8 cellular contexts compared by ENCODE assay signal in genomic region chr12:6764011-6764828, GRCh38. TPM values are rescaled to one million over a fixed set of nuclear protein-coding genes. Genes with fewer than 3 reads are reported as not detected.
DNase-seq lines count a peak whose midpoint lies in the region; ATAC-seq and TF ChIP-seq lines count a peak whose summit lies in the region.

No MANE protein-coding gene starts in this region.

- H3K9me3 Mint-ChIP-seq in CD8-positive, alpha-beta memory T cell: no peaks in the 10 kb centered on the region
- no peaks in the 10 kb centered on the region for H3K9me3 Mint-ChIP-seq in endothelial cell (ENCODE audit: unreplicated experiment)

- H3K36me3 Mint-ChIP-seq in CD8-positive, alpha-beta memory T cell: peaks cover 0 to 2% (median 0%) of the 10 kb centered on the region in 3 donors
- H3K36me3 Mint-ChIP-seq in endothelial cell (ENCODE audit: low read depth, unreplicated experiment): peaks cover 18% of the 10 kb centered on the region

- no peaks in the 10 kb centered on the region for H3K27me3 ChIP-seq in CD8-positive, alpha-beta memory T cell (ENCODE audit: insufficient read depth, low read length, poor library complexity, severe bottlenecking)

- H3K27ac Mint-ChIP-seq in CD8-positive, alpha-beta memory T cell: peak overlapping the region in 4 of 8 donors; percentile 14 to 78 (median 54)
- H3K27ac Mint-ChIP-seq in endothelial cell (ENCODE audit: unreplicated experiment): peak overlapping the region; percentile 90

- peaks cover 21 to 27% of the 10 kb centered on the region in 2 donors for H3K27me3 Mint-ChIP-seq in CD8-positive, alpha-beta memory T cell
- H3K27me3 Mint-ChIP-seq in endothelial cell (ENCODE audit: unreplicated experiment): peaks cover 30% of the 10 kb centered on the region

- no peak for TF ChIP-seq CTCF in VCaP (conservative IDR thresholded peaks at IDR 0.05)
- TF ChIP-seq CTCF in endothelial cell (IDR thresholded peaks at IDR 0.05; ENCODE audit: unreplicated experiment): no peak

- H3K27ac ChIP-seq in CD8-positive, alpha-beta memory T cell (ENCODE audit: low read depth, low read length): peak overlapping the region; percentile 33
- peak overlapping the region; percentile 97 for H3K27ac ChIP-seq in VCaP

- peak overlapping the region; percentile 27 to 97 (median 63) for H3K4me3 Mint-ChIP-seq in CD8-positive, alpha-beta memory T cell
- H3K4me3 Mint-ChIP-seq in endothelial cell (ENCODE audit: unreplicated experiment): peak overlapping the region; percentile 87

- H3K36me3 ChIP-seq in CD8-positive, alpha-beta memory T cell (ENCODE audit: insufficient read depth, low read length): no peaks in the 10 kb centered on the region

- DNase-seq in CD8-positive, alpha-beta memory T cell: peak; percentile 50 to 72 (median 54)
- DNase-seq in GM19238 (ENCODE audit: insufficient read length, low spot score): peak; percentile 97
- DNase-seq in NCI-H2196 treated with DMSO at 0.1 percent for 48 hours (lab: John Stamatoyannopoulos, UW; ENCODE audit: unreplicated experiment): peak; percentile 91
- peak; percentile 80 for DNase-seq in endothelial cell (ENCODE audit: low spot score)
- DNase-seq in medulla oblongata (ENCODE audit: extremely low spot score): peak; percentile 97
- peak; percentile 98 for DNase-seq in stromal cell of bone marrow (ENCODE audit: low read depth)

- peaks cover 30% of the 10 kb centered on the region for H3K4me1 ChIP-seq in CD8-positive, alpha-beta memory T cell (ENCODE audit: insufficient read depth, low read length)

- peak; percentile 70 for ATAC-seq in HG03196 (IDR thresholded peaks at IDR 0.05; ENCODE audit: unreplicated experiment)

- H3K9me3 ChIP-seq in CD8-positive, alpha-beta memory T cell (ENCODE audit: low read length): no peaks in the 10 kb centered on the region

- CTCF ChIA-PET in CD8-positive, alpha-beta memory T cell (lab: Charles Lee): interaction anchor here (4.1 kb wide), 1 partner anchor 12 kb away, joined by 42 read pairs; no protein-coding TSS in a partner anchor

- POLR2A ChIA-PET in CD8-positive, alpha-beta memory T cell (lab: Charles Lee): no interaction called here

- no peak overlapping the region for H3K4me3 ChIP-seq in CD8-positive, alpha-beta memory T cell (ENCODE audit: low read length)

- H3K4me1 Mint-ChIP-seq in CD8-positive, alpha-beta memory T cell: peaks cover 32 to 45% (median 40%) of the 10 kb centered on the region in 3 donors
- peaks cover 48% of the 10 kb centered on the region for H3K4me1 Mint-ChIP-seq in endothelial cell (ENCODE audit: unreplicated experiment)

RNA-seq across cellular contexts. Expression of gene PTMS, which starts 1.9 kb away (rescaled TPM):
- 10 to 100 TPM; 75.3 to 87.2 TPM for total RNA-seq in CD8-positive, alpha-beta memory T cell
- polyA plus RNA-seq in CD8-positive, alpha-beta memory T cell: 10.9 TPM
- total RNA-seq in endothelial cell (ENCODE audit: unreplicated experiment): 864 TPM

RNA-seq across cellular contexts. Expression of gene LAG3, which starts 8.1 kb away (rescaled TPM):
- 100 to 1,000 TPM; 236 to 245 TPM for total RNA-seq in CD8-positive, alpha-beta memory T cell
- 37.3 TPM for polyA plus RNA-seq in CD8-positive, alpha-beta memory T cell
- 7.6 TPM for total RNA-seq in endothelial cell (ENCODE audit: unreplicated experiment)

RNA-seq across cellular contexts. Expression of gene MLF2, which starts 11.3 kb away (rescaled TPM):
- 100 to 1,000 TPM; 141 to 146 TPM for total RNA-seq in CD8-positive, alpha-beta memory T cell
- 141 TPM for polyA plus RNA-seq in CD8-positive, alpha-beta memory T cell
- total RNA-seq in endothelial cell (ENCODE audit: unreplicated experiment): 118 TPM

RNA-seq across cellular contexts. Expression of gene CD4, which starts 25.1 kb away (rescaled TPM):
- 1 to 10 TPM; 1.2 to 1.8 TPM for total RNA-seq in CD8-positive, alpha-beta memory T cell
- polyA plus RNA-seq in CD8-positive, alpha-beta memory T cell: 0.30 TPM
- 4.7 TPM for total RNA-seq in endothelial cell (ENCODE audit: unreplicated experiment)

RNA-seq across cellular contexts. Expression of gene COPS7A, which starts 40.4 kb away (rescaled TPM):
- 10 to 100 TPM; 48.8 to 49.7 TPM for total RNA-seq in CD8-positive, alpha-beta memory T cell
- 46.2 TPM for polyA plus RNA-seq in CD8-positive, alpha-beta memory T cell
- total RNA-seq in endothelial cell (ENCODE audit: unreplicated experiment): 25.1 TPM

Comparison
In these comparisons a context has a peak if more than half of its experiments do, and no peak if none do; other contexts are left out.
1. RNA of gene LAG3, which starts 8.1 kb away (total RNA-seq): 236 to 245 TPM in CD8-positive, alpha-beta memory T cell; 7.6 TPM in endothelial cell (single experiment); every median in the first group is over 10 times any median in the second.
2. Peak in every context shown above with its lines, with median percentiles within 50 percentile points of each other: DNase-seq.